14 cellular contexts compared by ENCODE assay signal in genomic region chr3:37290551-37290950, GRCh38. TPM values are rescaled to one million over a fixed set of nuclear protein-coding genes. Genes with fewer than 3 reads are reported as not detected.
DNase-seq lines count a peak whose midpoint lies in the region; ATAC-seq, FAIRE-seq and TF ChIP-seq lines count a peak whose summit lies in the region.
"Had no signal": no experiment of that assay in that cellular context is flagged by ENCODE, and none has a peak within 500 bp of the region (broad histone marks: within the 10 kb centered on the region; RNA-seq: fewer than 3 reads in every experiment).

No MANE protein-coding gene starts in this region.

- no peak overlapping the region for H3K18ac ChIP-seq in IMR-90 (ENCODE audit: low read depth, low read length)

- CTCF ChIA-PET in IMR-90 (lab: Yijun Ruan, JAX), result interaction anchor here (1.6 kb wide), 1 partner anchor 18 kb away, joined by 4 read pairs; no protein-coding TSS in a partner anchor

- no CpG with 5 or more reads among the region's 3 CpGs for WGBS in IMR-90 (ENCODE audit: extremely low coverage in 2 of 2, insufficient read length in 1 of 2), 2 experiments
- 92 to 96% (median 94%) methylated on average over 3 of the region's 3 CpGs for WGBS in heart left ventricle, 4 donors
- 95 to 96% methylated on average over 3 of the region's 3 CpGs for WGBS in sigmoid colon, 2 donors

- no peak for FAIRE-seq in bronchial epithelial cell (lab: Jason Lieb, UNC)
- FAIRE-seq in keratinocyte (lab: Jason Lieb, UNC), result no peak
- FAIRE-seq: endothelial cell of umbilical vein had no signal

- no peak overlapping the region for H2BK20ac ChIP-seq in IMR-90 (ENCODE audit: low read depth, low read length)

- no TSS peak for BruUV-seq in IMR-90 (replicated peaks; lab: Mats Ljungman, UMichigan)

- intact Hi-C loops in IMR-90 (cut with micrococcal nuclease) (no loop called here), heart left ventricle (cut with DNase I) (loop anchor here in 1 of 10 donors (10.0 kb wide), 1 partner anchor 64 kb away; no protein-coding TSS in a partner anchor), sigmoid colon (cut with DNase I) (no loop called here)

- H4K20me1 ChIP-seq in IMR-90 (ENCODE audit: insufficient read depth, low read length), result peaks cover 3% of the 10 kb centered on the region; the same call in 1 of the 2 replicates
- no peaks in the 10 kb centered on the region for H4K20me1 ChIP-seq in keratinocyte (ENCODE audit: control insufficient read depth, extremely low read depth, insufficient read depth, low read length)

- no peak overlapping the region for H4K91ac ChIP-seq in IMR-90 (ENCODE audit: insufficient read depth, low read depth, low read length)

- peak overlapping the region; percentile 55 for H3K4me2 ChIP-seq in IMR-90 (ENCODE audit: low read depth, low read length)
- peak overlapping the region; percentile 42 for H3K4me2 ChIP-seq in keratinocyte (ENCODE audit: control insufficient read depth, extremely low read depth, insufficient read depth, low read depth, low read length)

- ATAC-seq in IMR-90 (ENCODE audit: low read depth) (peak; percentile 80), heart left ventricle (no peak), HG03097 (IDR thresholded peaks at IDR 0.05; ENCODE audit: low FRiP score, unreplicated experiment) (no peak)

- H3K79me1 ChIP-seq in IMR-90 (ENCODE audit: low read depth in 1 of 2, low read length in 2 of 2), result peaks cover 18 to 35% of the 10 kb centered on the region in 2 experiments

- H3K4me1 ChIP-seq in IMR-90 (ENCODE audit: control insufficient read depth, insufficient read depth, low read length) (peaks cover 6% of the 10 kb centered on the region; the same call in 1 of the 2 replicates), keratinocyte (ENCODE audit: control insufficient read depth, extremely low read depth, insufficient read depth, low read length) (peaks cover 29% of the 10 kb centered on the region), heart left ventricle (peaks cover 0 to 18% (median 3%) of the 10 kb centered on the region in 12 donors), sigmoid colon (no peaks in the 10 kb centered on the region)

- no peak overlapping the region for H3K14ac ChIP-seq in IMR-90 (replicated peaks; ENCODE audit: low read depth, low read length)

- H3K4me3 ChIP-seq in IMR-90 (ENCODE audit: insufficient read depth, low read depth, low read length) (no peak overlapping the region), bronchial epithelial cell (ENCODE audit: low read depth, low read length) (no peak overlapping the region), keratinocyte (ENCODE audit: control insufficient read depth in 2 of 3, extremely low read depth in 1 of 3, insufficient read depth in 2 of 3, low read depth in 1 of 3, low read length in 3 of 3) (no peak overlapping the region), heart left ventricle (no peak overlapping the region), sigmoid colon (no peak overlapping the region)
- H3K4me3 ChIP-seq: cardiac muscle cell, mucosa of descending colon had no signal

- H2AK9ac ChIP-seq in IMR-90 (replicated peaks; ENCODE audit: low read depth, low read length, poor library complexity), result no peak overlapping the region

- no peaks in the 10 kb centered on the region for H3K27me3 ChIP-seq in IMR-90 (ENCODE audit: control insufficient read depth, insufficient read depth, low read length)
- H3K27me3 ChIP-seq in bronchial epithelial cell (ENCODE audit: control insufficient read depth, insufficient read depth, low read length), result no peaks in the 10 kb centered on the region
- H3K27me3 ChIP-seq in keratinocyte (ENCODE audit: control insufficient read depth, extremely low read depth, insufficient read depth, low read length), result no peaks in the 10 kb centered on the region
- H3K27me3 ChIP-seq in heart left ventricle, result no peaks in the 10 kb centered on the region
- H3K27me3 ChIP-seq in sigmoid colon, result no peaks in the 10 kb centered on the region
- H3K27me3 ChIP-seq: cardiac muscle cell had no signal

- no peak overlapping the region for H2BK120ac ChIP-seq in IMR-90 (ENCODE audit: low read depth, low read length)

- TF ChIP-seq RAD21 in IMR-90 (IDR thresholded peaks at IDR 0.05; ENCODE audit: low read length), result no peak

- H2AFZ ChIP-seq in IMR-90 (replicated peaks; ENCODE audit: low read length, poor library complexity), result no peak overlapping the region
- H2AFZ ChIP-seq in keratinocyte (ENCODE audit: control insufficient read depth, low read length), result no peak overlapping the region

- H2BK15ac ChIP-seq in IMR-90 (ENCODE audit: low read depth, low read length), result no peak overlapping the region

- POLR2A ChIA-PET in IMR-90 (lab: Charles Lee; ENCODE audit: unreplicated experiment), result no interaction called here

- TF ChIP-seq CTCF in IMR-90 (conservative IDR thresholded peaks at IDR 0.05; ENCODE audit: low read depth, low read length), result no peak
- TF ChIP-seq CTCF in bronchial epithelial cell (IDR thresholded peaks at IDR 0.05; ENCODE audit: insufficient read depth, low read length, severe bottlenecking), result no peak
- no peak for TF ChIP-seq CTCF in keratinocyte (optimal IDR thresholded peaks at IDR 0.05 in 1 of 3, IDR thresholded peaks at IDR 0.05 in 1 of 3, conservative IDR thresholded peaks at IDR 0.05 in 1 of 3; ENCODE audit: extremely low read depth in 1 of 3, insufficient read depth in 2 of 3, low read length in 3 of 3)
- TF ChIP-seq CTCF in heart left ventricle (IDR thresholded peaks at IDR 0.05), result no peak
- no peak for TF ChIP-seq CTCF in sigmoid colon (IDR thresholded peaks at IDR 0.05)

- H3K23ac ChIP-seq in IMR-90 (ENCODE audit: low read depth, low read length), result 0 out of 2 replicates have a peak overlapping the region, but pooled peaks have one; percentile 52

- dilution Hi-C loops in IMR-90 (cut with HindIII; ENCODE audit: low sequenced_read_pairs, unreplicated experiment) (no loop called here), keratinocyte (cut with MboI; ENCODE audit: extremely low pct_ligation_motif_present, low sequenced_read_pairs) (no loop called here)

- no peak overlapping the region for H2AK5ac ChIP-seq in IMR-90 (ENCODE audit: low read depth, low read length)

- no peak overlapping the region; the same call in 1 of the 2 replicates for H3K4ac ChIP-seq in IMR-90 (ENCODE audit: low read depth, low read length)

- H3K9me1 ChIP-seq in IMR-90 (ENCODE audit: insufficient read depth, low read length) (no peaks in the 10 kb centered on the region; the same call in 1 of the 2 replicates), keratinocyte (ENCODE audit: control insufficient read depth, extremely low read depth, insufficient read depth, low read length) (peaks cover 2% of the 10 kb centered on the region)

- no peak for TF ChIP-seq EP300 in sigmoid colon (IDR thresholded peaks at IDR 0.05)

- H3K27ac ChIP-seq in IMR-90 (ENCODE audit: insufficient read depth, low read length), result peak overlapping the region; percentile 57; the same call in 1 of the 2 replicates
- H3K27ac ChIP-seq in keratinocyte (ENCODE audit: control insufficient read depth, insufficient read depth, low read length), result peak overlapping the region; percentile 67
- H3K27ac ChIP-seq in heart left ventricle, result peak overlapping the region in 1 of 12 donors; percentile 34
- H3K27ac ChIP-seq in sigmoid colon, result no peak overlapping the region
- H3K27ac ChIP-seq: cardiac muscle cell, VCaP had no signal

- H3K9ac ChIP-seq in IMR-90 (ENCODE audit: low read depth, low read length) (no peak overlapping the region), keratinocyte (ENCODE audit: control insufficient read depth, extremely low read depth, insufficient read depth, low read length) (peak overlapping the region; percentile 19)

- DNase-seq in AG08396 (ENCODE audit: low spot score) (peak; percentile 35), IMR-90 (peak; percentile 75), bronchial epithelial cell (ENCODE audit: low read depth) (peak; percentile 52), keratinocyte (ENCODE audit: low read depth, low spot score) (no peak), heart left ventricle (no peak), foreskin melanocyte (no peak), sigmoid colon (no peak)
- DNase-seq: mucosa of descending colon, NCI-H82, SHP77 treated with DMSO at 0.1 percent for 48 hours had no signal

- in situ Hi-C loops in IMR-90 (cut with MboI; ENCODE audit: low sequenced_read_pairs), result no loop called here

- no peak overlapping the region for H3K56ac ChIP-seq in IMR-90 (ENCODE audit: extremely low read depth, insufficient read depth, low read length)

- no peak overlapping the region for H4K5ac ChIP-seq in IMR-90 (ENCODE audit: low read depth, low read length)

- H4K8ac ChIP-seq in IMR-90 (ENCODE audit: low read depth in 2 of 2, low read length in 2 of 2), result peak overlapping the region in 1 of 2 experiments; percentile 35; a peak in 1 of 4 replicates

- H3K36me3 ChIP-seq in IMR-90 (ENCODE audit: control insufficient read depth, insufficient read depth, low read length) (peaks cover 10% of the 10 kb centered on the region), bronchial epithelial cell (ENCODE audit: control insufficient read depth, insufficient read depth, low read length) (peaks cover 1% of the 10 kb centered on the region), keratinocyte (ENCODE audit: control insufficient read depth in 2 of 2, extremely low read depth in 1 of 2, insufficient read depth in 2 of 2, low read length in 2 of 2) (peaks cover 1 to 3% of the 10 kb centered on the region in 2 experiments), heart left ventricle (peaks cover 0 to 91% (median 70%) of the 10 kb centered on the region in 9 donors), sigmoid colon (peaks cover 0 to 62% (median 14%) of the 10 kb centered on the region in 4 donors)

- peaks cover 5% of the 10 kb centered on the region for H3K79me2 ChIP-seq in keratinocyte (ENCODE audit: control insufficient read depth, insufficient read depth, low read length)

- TF ChIP-seq POLR2A in IMR-90 (IDR thresholded peaks at IDR 0.05; ENCODE audit: low read depth, low read length) (no peak), heart left ventricle (IDR thresholded peaks at IDR 0.05) (no peak), sigmoid colon (IDR thresholded peaks at IDR 0.05) (no peak)

- H3K9me3 ChIP-seq in IMR-90 (ENCODE audit: control insufficient read depth, insufficient read depth, low read length), result no peaks in the 10 kb centered on the region
- no peaks in the 10 kb centered on the region for H3K9me3 ChIP-seq in keratinocyte (ENCODE audit: control insufficient read depth, low read depth, low read length)
- no peaks in the 10 kb centered on the region for H3K9me3 ChIP-seq in heart left ventricle
- H3K9me3 ChIP-seq in sigmoid colon, result no peaks in the 10 kb centered on the region
- H3K9me3 ChIP-seq: mucosa of descending colon had no signal

- H2BK5ac ChIP-seq in IMR-90 (ENCODE audit: low read depth, low read length, poor library complexity, severe bottlenecking), result peak overlapping the region; percentile 46

RNA-seq across cellular contexts. Expression of gene GOLGA4, which starts 47.5 kb away (rescaled TPM):
- total RNA-seq in IMR-90 (2012; rRNA removed), result 51.1 and 70.0 TPM in 2 replicates
- polyA plus RNA-seq in IMR-90 (2012; rRNA removed), result 14.4 and 16.9 TPM in 2 replicates
- polyA plus RNA-seq in IMR-90 (2012; cell fraction: cytosol; rRNA removed), result 3.6 and 3.9 TPM in 2 replicates
- polyA plus RNA-seq in IMR-90 (2012; cell fraction: nucleus; rRNA removed; ENCODE audit: low replicate concordance), result 3.3 and 7.7 TPM in 2 replicates
- 73.5 and 88.5 TPM in 2 replicates for total RNA-seq in bronchial epithelial cell
- 23.2 to 37.9 TPM (median 28.4 TPM) in 3 replicates for polyA plus RNA-seq in keratinocyte
- polyA plus RNA-seq in keratinocyte (2011; ENCODE audit: low read depth), result 234 TPM
- 20.1 and 32.3 TPM in 2 replicates for polyA plus RNA-seq in keratinocyte (2011; cell fraction: cytosol; rRNA removed)
- 31.5 and 54.6 TPM in 2 replicates for polyA plus RNA-seq in keratinocyte (2011; cell fraction: nucleus; rRNA removed)
- polyA plus RNA-seq in keratinocyte (2012; ENCODE audit: low replicate concordance), result 43.9 and 68.5 TPM in 2 replicates
- 18.6 to 42.8 TPM (median 23.4 TPM) in 3 replicates for polyA minus RNA-seq in keratinocyte
- 39.3 TPM for polyA minus RNA-seq in keratinocyte (2011; cell fraction: cytosol; rRNA and poly(A)+ RNA removed)
- 33.4 and 81.5 TPM in 2 replicates for polyA minus RNA-seq in keratinocyte (2011; cell fraction: nucleus; rRNA and poly(A)+ RNA removed)
- total RNA-seq in heart left ventricle, result 100 to 1,000 TPM; 110 to 235 (median 183) TPM
- 10 to 100 TPM; 63.2 to 97.2 TPM for polyA plus RNA-seq in heart left ventricle
- 10 to 100 TPM; 73.7 to 84.5 (median 80.0) TPM for total RNA-seq in sigmoid colon
- polyA plus RNA-seq in sigmoid colon, result 10 to 100 TPM; 31.8 to 55.5 (median 41.4) TPM

Comparison
In these comparisons a context has a peak if more than half of its experiments do, and no peak if none do; other contexts are left out.
1. DNase-seq: peak in AG08396 (single experiment), IMR-90 (single experiment) and bronchial epithelial cell (single experiment); none in keratinocyte (single experiment), heart left ventricle (0 of 5), foreskin melanocyte (single experiment) and sigmoid colon (single experiment).
2. H3K27ac ChIP-seq: peak in IMR-90 (single experiment) and keratinocyte (single experiment); none in sigmoid colon (0 of 4).